Comparison of ENCODE assay signal across 18 cellular contexts in the genomic region with DNA sequence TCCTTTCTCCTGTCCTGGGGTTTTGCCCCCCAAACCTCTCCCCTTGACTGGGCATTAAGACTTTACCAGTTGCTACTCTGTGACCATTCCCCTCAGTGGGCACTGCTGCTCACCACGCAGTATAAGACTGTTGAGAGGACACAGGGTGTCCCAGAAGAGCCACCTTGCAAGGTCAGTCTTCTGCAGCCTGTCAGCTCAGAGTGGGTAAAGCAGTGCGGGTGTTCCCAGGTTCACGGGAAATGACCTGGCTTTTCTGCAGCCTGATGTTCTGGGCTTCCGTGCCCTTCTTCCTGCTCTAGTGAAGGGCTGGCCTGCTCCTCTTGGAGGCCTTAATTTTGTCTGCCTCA. TPM values are rescaled to one million over a fixed set of nuclear protein-coding genes. Genes with fewer than 3 reads are reported as not detected.
DNase-seq lines count a peak whose midpoint lies in the region; ATAC-seq and TF ChIP-seq lines count a peak whose summit lies in the region.
"Had no signal": no experiment of that assay in that cellular context is flagged by ENCODE, and none has a peak within 500 bp of the region (broad histone marks: within the 10 kb centered on the region; RNA-seq: fewer than 3 reads in every experiment).

No MANE protein-coding gene starts in this region.

- H3K36me3 Mint-ChIP-seq in naive B cell, result no peaks in the 10 kb centered on the region

- no peak for TF ChIP-seq CTCF in mucosa of descending colon (IDR thresholded peaks at IDR 0.05)

- intact Hi-C loops in mucosa of descending colon (cut with DNase I, micrococcal nuclease), result no loop called here

- H3K9me3 ChIP-seq in mucosa of descending colon, result no peaks in the 10 kb centered on the region

- H3K4me1 Mint-ChIP-seq in naive B cell, result peaks cover 17 to 19% (median 19%) of the 10 kb centered on the region in 3 donors

- H3K27me3 Mint-ChIP-seq in naive B cell, result peaks cover 0 to 9% (median 7%) of the 10 kb centered on the region in 3 donors

- no peak overlapping the region for H3K4me3 ChIP-seq in mucosa of descending colon
- H3K4me3 ChIP-seq: cardiac muscle cell, PC-9 had no signal

- peak overlapping the region in 2 of 8 donors; percentile 13 to 40 for H3K4me3 Mint-ChIP-seq in naive B cell
- H3K4me3 Mint-ChIP-seq: activated T-helper 1 cell treated with anti-CD3 and anti-CD28 coated beads, Interleukin-12 subunit alpha, Interleukin-12 subunit beta, Interleukin-2, Interleukin-4 antibody, amounts not matched to agents 30 ng/mL and 10 ng/mL and 1 ng/mL, durations not matched to agents 14 hours and 24 hours and 36 hours had no signal

- no peaks in the 10 kb centered on the region for H3K4me1 ChIP-seq in mucosa of descending colon (ENCODE audit: low read depth)

- peaks cover 0 to 1% (median 0%) of the 10 kb centered on the region in 7 donors for H3K9me3 Mint-ChIP-seq in naive B cell
- H3K9me3 Mint-ChIP-seq: activated T-helper 1 cell treated with anti-CD3 and anti-CD28 coated beads, Interleukin-12 subunit alpha, Interleukin-12 subunit beta, Interleukin-2, Interleukin-4 antibody, amounts not matched to agents 30 ng/mL and 10 ng/mL and 1 ng/mL, durations not matched to agents 14 hours and 24 hours and 36 hours had no signal

- no peak for DNase-seq in naive B cell
- DNase-seq in mucosa of descending colon, result no peak
- DNase-seq in dermis blood vessel endothelial cell, result no peak
- DNase-seq in NCI-H1048 (lab: John Stamatoyannopoulos, UW), result no peak
- DNase-seq in NCI-H1417 treated with DMSO at 0.1 percent for 48 hours (lab: John Stamatoyannopoulos, UW), result no peak
- DNase-seq: activated CD4-positive, alpha-beta T cell treated with anti-CD3 and anti-CD28 coated beads, Interleukin-2, amount 50 U/mL, for 4 hours; AML-193; effector CD4-positive, alpha-beta T cell; GOT3; midbrain; PC-9; right cardiac atrium had no signal

- no peaks in the 10 kb centered on the region for H3K36me3 ChIP-seq in mucosa of descending colon (ENCODE audit: low read depth)
- H3K36me3 ChIP-seq: cardiac muscle cell had no signal

- peak; percentile 29 for ATAC-seq in GM19043 (IDR thresholded peaks at IDR 0.05; ENCODE audit: low read depth, unreplicated experiment)
- peak; percentile 14 for ATAC-seq in GM21825 (IDR thresholded peaks at IDR 0.05; ENCODE audit: unreplicated experiment)
- peak; percentile 24 for ATAC-seq in HG03139 (IDR thresholded peaks at IDR 0.05; ENCODE audit: unreplicated experiment)
- ATAC-seq in naive B cell (ENCODE audit: low read depth in 2 of 2), result peak; percentile 7 to 14
- ATAC-seq in mucosa of descending colon, result no peak
- ATAC-seq: right cardiac atrium had no signal

- peak overlapping the region in 1 of 6 donors; percentile 36 for H3K27ac Mint-ChIP-seq in naive B cell
- H3K27ac Mint-ChIP-seq: activated T-helper 1 cell treated with anti-CD3 and anti-CD28 coated beads, Interleukin-12 subunit alpha, Interleukin-12 subunit beta, Interleukin-2, Interleukin-4 antibody, amounts not matched to agents 30 ng/mL and 10 ng/mL and 1 ng/mL, durations not matched to agents 14 hours and 24 hours and 36 hours had no signal

RNA-seq across cellular contexts. Expression of gene KCNA1, which starts 34.2 kb away (rescaled TPM):
- polyA plus RNA-seq in naive B cell (ENCODE audit: low read depth in 6 of 6), result not detected
- total RNA-seq in mucosa of descending colon, result 1 to 10 TPM in 1 of 3 donors, under 1 TPM in 1, not detected in 1; 0.05 to 6.7 TPM
- under 0.01 TPM in 1 of 2 replicates, not detected in the other for total RNA-seq in dermis blood vessel endothelial cell
- total RNA-seq: activated T-helper 1 cell treated with anti-CD3 and anti-CD28 coated beads, Interleukin-12 subunit alpha, Interleukin-12 subunit beta, Interleukin-2, Interleukin-4 antibody, amounts not matched to agents 30 ng/mL and 10 ng/mL and 1 ng/mL, durations not matched to agents 14 hours and 24 hours and 36 hours; PC-9 had no signal
- polyA plus RNA-seq: cardiac muscle cell, keratinocyte, right cardiac atrium had no signal
